Comparison of ENCODE assay signal across 10 cellular contexts in the genomic region with DNA sequence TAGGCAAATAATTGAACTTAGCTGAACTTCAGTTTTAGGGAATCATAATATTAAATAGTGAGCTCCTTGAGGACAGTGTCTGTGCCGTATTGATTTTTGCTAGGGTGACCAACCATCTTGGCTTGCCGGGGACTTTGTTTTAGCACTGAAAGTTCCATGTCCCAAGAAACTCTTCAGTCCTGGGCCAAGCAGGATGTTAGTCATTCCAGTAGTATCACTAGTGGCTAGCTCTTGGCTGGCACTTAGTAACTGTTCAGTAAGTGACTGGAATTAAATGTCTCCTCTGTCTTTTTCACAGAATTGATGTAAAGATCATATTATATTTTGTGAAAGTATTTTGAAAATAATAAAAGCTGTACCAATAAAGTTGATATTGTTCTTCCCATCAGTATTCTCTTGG. TPM values are rescaled to one million over a fixed set of nuclear protein-coding genes. Genes with fewer than 3 reads are reported as not detected.
A peak's percentile ranks its signal among the peaks of the same experiment; 100 is the strongest.
DNase-seq lines count a peak whose midpoint lies in the region; ATAC-seq and TF ChIP-seq lines count a peak whose summit lies in the region.
"Had no signal": no experiment of that assay in that cellular context is flagged by ENCODE, and none has a peak within 500 bp of the region (broad histone marks: within the 10 kb centered on the region; RNA-seq: fewer than 3 reads in every experiment).

No MANE protein-coding gene starts in this region.

- TF ChIP-seq CTCF in PC-3 (conservative IDR thresholded peaks at IDR 0.05; ENCODE audit: low read depth, low read length) (no peak), uterus (IDR thresholded peaks at IDR 0.05) (no peak)

- H3K18ac ChIP-seq in mesenchymal stem cell (ENCODE audit: low read depth in 1 of 2, low read length in 2 of 2): no peak overlapping the region

- no TSS peak for BruUV-seq in PC-3 (replicated peaks; lab: Mats Ljungman, UMichigan)

- no peaks in the 10 kb centered on the region; the same call in 1 of the 2 replicates for H3K4me1 ChIP-seq in PC-3 (ENCODE audit: insufficient read depth, low read length)
- H3K4me1 ChIP-seq in mesenchymal stem cell (ENCODE audit: control insufficient read depth, insufficient read depth, low read depth, low read length): no peaks in the 10 kb centered on the region
- peaks cover 0 to 3% of the 10 kb centered on the region in 2 donors for H3K4me1 ChIP-seq in uterus

- H3K27ac ChIP-seq in PC-3 (ENCODE audit: low read length) (no peak overlapping the region), mesenchymal stem cell (ENCODE audit: low read length, poor library complexity, severe bottlenecking) (no peak overlapping the region), uterus (no peak overlapping the region)
- H3K27ac ChIP-seq: skin epidermis had no signal

- H3K14ac ChIP-seq in mesenchymal stem cell (ENCODE audit: low read length in 2 of 2): no peak overlapping the region

- ATAC-seq in GM18858 (IDR thresholded peaks at IDR 0.05; ENCODE audit: unreplicated experiment) (peak; percentile 79), PC-3 (peak; percentile 64; the same call in 1 of the 2 replicates)
- ATAC-seq: left lobe of liver had no signal

- DNase-seq in HCEC 1CT: peak; percentile 61
- peak; percentile 37 for DNase-seq in PC-3
- DNase-seq in mesenchymal stem cell: peak; percentile 23
- no peak for DNase-seq in NK-92 treated with Interleukin-12 subunit alpha and Interleukin-12 subunit beta, amount 100 ng/mL, for 24 hours (lab: John Stamatoyannopoulos, UW)
- no peak for DNase-seq in OCI-M1 (lab: John Stamatoyannopoulos, UW)
- DNase-seq in uterus: no peak
- DNase-seq: T-helper 9 cell had no signal

- WGBS in mesenchymal stem cell: 74% methylated on average over 2 of the region's 2 CpGs

- no peaks in the 10 kb centered on the region for H3F3A ChIP-seq in PC-3 (ENCODE audit: low read length, unreplicated experiment)

- no peaks in the 10 kb centered on the region for H3K27me3 ChIP-seq in PC-3 (ENCODE audit: low read length)
- no peaks in the 10 kb centered on the region for H3K27me3 ChIP-seq in mesenchymal stem cell (ENCODE audit: control insufficient read depth in 1 of 2, insufficient read depth in 1 of 2, low read length in 2 of 2)
- H3K27me3 ChIP-seq in uterus: no peaks in the 10 kb centered on the region

- H2BK15ac ChIP-seq in mesenchymal stem cell (ENCODE audit: low read depth, poor library complexity, severe bottlenecking): no peak overlapping the region

- H2BK120ac ChIP-seq in mesenchymal stem cell (ENCODE audit: low read depth, low read length): no peak overlapping the region

- no peak overlapping the region for H2BK12ac ChIP-seq in mesenchymal stem cell (ENCODE audit: low read length in 2 of 2)

- TF ChIP-seq POLR2A in uterus (IDR thresholded peaks at IDR 0.05): no peak

- H2AK5ac ChIP-seq in mesenchymal stem cell (ENCODE audit: low read length, severe bottlenecking): no peak overlapping the region

- no peak overlapping the region for H3K4ac ChIP-seq in mesenchymal stem cell (ENCODE audit: low read depth in 1 of 2, low read length in 2 of 2)

- intact Hi-C loops in PC-3 (cut with micrococcal nuclease): no loop called here
- intact Hi-C loops in uterus (cut with DNase I; ENCODE audit: low total_unique reads): no loop called here

- no peaks in the 10 kb centered on the region for H3K36me3 ChIP-seq in PC-3 (ENCODE audit: low read depth, low read length)
- H3K36me3 ChIP-seq in mesenchymal stem cell (ENCODE audit: control insufficient read depth in 1 of 2, insufficient read depth in 2 of 2, low read depth in 1 of 2, low read length in 2 of 2): peaks cover 0 to 11% of the 10 kb centered on the region in 2 experiments
- H3K36me3 ChIP-seq in uterus: no peaks in the 10 kb centered on the region

- no peaks in the 10 kb centered on the region for H3K9me2 ChIP-seq in PC-3 (replicated peaks; ENCODE audit: low read length)

- H3K9me3 ChIP-seq in PC-3 (ENCODE audit: low read length) (no peaks in the 10 kb centered on the region), mesenchymal stem cell (ENCODE audit: control insufficient read depth, low read length) (peaks cover 8% of the 10 kb centered on the region), uterus (no peaks in the 10 kb centered on the region)

- 0 out of 2 replicates have a peak, but pooled peaks cover 9% of the 10 kb centered on the region for H3K79me2 ChIP-seq in PC-3 (ENCODE audit: low read length)

- H3K4me3 ChIP-seq in PC-3 (ENCODE audit: low read length) (no peak overlapping the region), mesenchymal stem cell (ENCODE audit: insufficient read depth in 1 of 2, low read depth in 1 of 2, low read length in 2 of 2) (no peak overlapping the region), uterus (no peak overlapping the region)
- H3K4me3 ChIP-seq: skin epidermis had no signal

- no peak overlapping the region for H3K4me2 ChIP-seq in PC-3 (ENCODE audit: low read length)
- H3K4me2 ChIP-seq in mesenchymal stem cell (ENCODE audit: low read length, poor library complexity, severe bottlenecking): no peak overlapping the region

- no peak overlapping the region for H2BK5ac ChIP-seq in mesenchymal stem cell (ENCODE audit: low read depth, low read length, poor library complexity, severe bottlenecking)

- H4K91ac ChIP-seq in mesenchymal stem cell (ENCODE audit: low read length): no peak overlapping the region

- no peaks in the 10 kb centered on the region for H4K20me1 ChIP-seq in PC-3 (ENCODE audit: low read length)

- no peak overlapping the region for H2AFZ ChIP-seq in PC-3 (ENCODE audit: low read length)
- no peak overlapping the region for H2AFZ ChIP-seq in mesenchymal stem cell (ENCODE audit: low read depth, low read length)

- no peak overlapping the region for H3K23ac ChIP-seq in mesenchymal stem cell (ENCODE audit: low read length in 2 of 2)

- peaks cover 6% of the 10 kb centered on the region for H3K79me1 ChIP-seq in mesenchymal stem cell (replicated peaks; ENCODE audit: low read length, poor library complexity, severe bottlenecking)

- H3K9ac ChIP-seq in PC-3 (ENCODE audit: low read length) (no peak overlapping the region), mesenchymal stem cell (ENCODE audit: low read length) (peak overlapping the region; percentile 75)

- H4K8ac ChIP-seq in mesenchymal stem cell (ENCODE audit: low read length): no peak overlapping the region

- CTCF ChIA-PET in PC-3 (lab: Charles Lee): no interaction called here

- POLR2A ChIA-PET in PC-3 (lab: Charles Lee; ENCODE audit: unreplicated experiment): no interaction called here

RNA-seq across cellular contexts. Expression of gene RSRC1, which starts 42.3 kb away (rescaled TPM):
- 39.5 and 42.8 TPM in 2 replicates for total RNA-seq in PC-3 (2014; rRNA removed)
- polyA plus RNA-seq in mesenchymal stem cell (2013, experiment 1 of 2): 17.4 TPM
- 16.5 TPM for polyA plus RNA-seq in mesenchymal stem cell (2013, experiment 2 of 2)
- total RNA-seq in uterus: 100 to 1,000 TPM in 1 of 4 donors, 10 to 100 TPM in 3; 24.1 to 128 (median 60.6) TPM

RNA-seq across cellular contexts. Expression of gene SHOX2, which starts 46.0 kb away (rescaled TPM):
- total RNA-seq in PC-3 (2014; rRNA removed) (0.04 TPM in 1 of 2 replicates, not detected in the other), uterus (1 to 10 TPM in 2 of 4 donors, under 1 TPM in 1, not detected in 1; 0.29 to 4.7 (median 1.2) TPM)
- not detected for polyA plus RNA-seq in mesenchymal stem cell (2013, experiment 1 of 2)
- polyA plus RNA-seq in mesenchymal stem cell (2013, experiment 2 of 2): 0.03 TPM
- total RNA-seq: left lobe of liver had no signal

Comparison
In these comparisons a context has a peak if more than half of its experiments do, and no peak if none do; other contexts are left out.
1. DNase-seq: peak in HCEC 1CT (single experiment), PC-3 (single experiment) and mesenchymal stem cell (single experiment); none in NK-92 treated with Interleukin-12 subunit alpha and Interleukin-12 subunit beta, amount 100 ng/mL, for 24 hours (single experiment), OCI-M1 (single experiment) and uterus (0 of 2).